ENCODE assay signal across 22 cellular contexts in genomic region chr5:121913397-121913796, GRCh38. TPM values are rescaled to one million over a fixed set of nuclear protein-coding genes. Genes with fewer than 3 reads are reported as not detected.
A peak's percentile ranks its signal among the peaks of the same experiment; 100 is the strongest.
DNase-seq lines count a peak whose midpoint lies in the region; ATAC-seq and TF ChIP-seq lines count a peak whose summit lies in the region.
"Had no signal": no experiment of that assay in that cellular context is flagged by ENCODE, and none has a peak within 500 bp of the region (broad histone marks: within the 10 kb centered on the region; RNA-seq: fewer than 3 reads in every experiment).

No MANE protein-coding gene starts in this region.

- no peaks in the 10 kb centered on the region for H3K79me2 ChIP-seq in OCI-LY7 (ENCODE audit: insufficient read depth, low read depth, low read length)

- no peak overlapping the region for H2AFZ ChIP-seq in OCI-LY7 (ENCODE audit: low read length)
- H2AFZ ChIP-seq: GM23338 had no signal

- DNase-seq in NCI-H146 (lab: John Stamatoyannopoulos, UW), result peak; percentile 12
- DNase-seq in NCI-H146 treated with DMSO at 0.1 percent for 48 hours (lab: John Stamatoyannopoulos, UW; ENCODE audit: unreplicated experiment), result no peak
- peak; percentile 23 to 81 for DNase-seq in NCI-H2081 (lab: John Stamatoyannopoulos, UW)
- no peak for DNase-seq in SK-N-MC (ENCODE audit: low read depth, low spot score)
- DNase-seq in OCI-LY7 (ENCODE audit: low spot score), result no peak
- no peak for DNase-seq in activated effector memory CD4-positive, alpha-beta T cell treated with Interleukin-2 at 50 U/mL for 16 hours
- no peak for DNase-seq in effector memory CD8-positive, alpha-beta T cell
- DNase-seq: 8988T; AML-193; C1 segment of cervical spinal cord; CD8-positive, alpha-beta T cell; KBM-7; NCI-H1105 treated with DMSO at 0.1 percent for 48 hours; NCI-H2029 treated with DMSO at 0.1 percent for 48 hours; NCI-H446 treated with DMSO at 0.1 percent for 48 hours; PC-9; RPMI8226; SHP77; SW 1271; T-helper 17 cell had no signal

- H3K27ac Mint-ChIP-seq in effector memory CD8-positive, alpha-beta T cell, result no peak overlapping the region
- H3K27ac Mint-ChIP-seq: CD8-positive, alpha-beta T cell; GM23338; T-helper 17 cell had no signal

- intact Hi-C loops in OCI-LY7 (cut with micrococcal nuclease; ENCODE audit: unreplicated experiment), result no loop called here

- no peak for ATAC-seq in effector memory CD8-positive, alpha-beta T cell (replicated peaks)
- ATAC-seq: CD8-positive, alpha-beta T cell; GM23338; T-helper 17 cell had no signal

- H3K9ac ChIP-seq in SK-N-MC (ENCODE audit: insufficient read length), result no peak overlapping the region

- H3K4me2 ChIP-seq in OCI-LY7 (ENCODE audit: low read length), result no peak overlapping the region
- H3K4me2 ChIP-seq: GM23338, PC-9 had no signal

- H3K4me1 ChIP-seq in OCI-LY7 (ENCODE audit: insufficient read depth, low read length, poor library complexity, severe bottlenecking), result no peaks in the 10 kb centered on the region
- H3K4me1 ChIP-seq: HAP-1 had no signal

- H3K36me3 Mint-ChIP-seq in effector memory CD8-positive, alpha-beta T cell (ENCODE audit: insufficient read depth), result no peaks in the 10 kb centered on the region
- H3K36me3 Mint-ChIP-seq: CD8-positive, alpha-beta T cell had no signal

- H3K36me3 ChIP-seq in SK-N-MC (ENCODE audit: insufficient read depth, low read length) (no peaks in the 10 kb centered on the region), OCI-LY7 (ENCODE audit: insufficient read depth, low read length) (no peaks in the 10 kb centered on the region)
- H3K36me3 ChIP-seq: HAP-1 had no signal

- no TSS peak for BruUV-seq in OCI-LY7 (replicated peaks; lab: Mats Ljungman, UMichigan)

- peaks cover 0 to 10% of the 10 kb centered on the region in 2 donors for H3K27me3 Mint-ChIP-seq in effector memory CD8-positive, alpha-beta T cell

- H3K27ac ChIP-seq in SK-N-MC (no peak overlapping the region), OCI-LY7 (ENCODE audit: low read depth, low read length, poor library complexity, severe bottlenecking) (no peak overlapping the region)
- H3K27ac ChIP-seq: PC-9 had no signal

- H3K4me3 ChIP-seq in SK-N-MC (peak overlapping the region; percentile 62), OCI-LY7 (ENCODE audit: low read depth, low read length, poor library complexity, severe bottlenecking) (no peak overlapping the region)
- H3K4me3 ChIP-seq: GM23338, HAP-1, PC-9 had no signal

- CTCF ChIA-PET in OCI-LY7 (lab: Charles Lee; ENCODE audit: unreplicated experiment), result no interaction called here

- H3K9me3 Mint-ChIP-seq in effector memory CD8-positive, alpha-beta T cell, result no peaks in the 10 kb centered on the region
- H3K9me3 Mint-ChIP-seq: CD8-positive, alpha-beta T cell; GM23338 had no signal

- H3K4me3 Mint-ChIP-seq in effector memory CD8-positive, alpha-beta T cell, result no peak overlapping the region
- H3K4me3 Mint-ChIP-seq: CD8-positive, alpha-beta T cell; GM23338; T-helper 17 cell had no signal

- no peak for TF ChIP-seq CTCF in OCI-LY7 (conservative IDR thresholded peaks at IDR 0.05; ENCODE audit: low read length)

- H3K4me1 Mint-ChIP-seq in effector memory CD8-positive, alpha-beta T cell (ENCODE audit: low read depth in 2 of 2), result no peaks in the 10 kb centered on the region
- H3K4me1 Mint-ChIP-seq: T-helper 17 cell had no signal

- POLR2A ChIA-PET in OCI-LY7 (lab: Charles Lee), result no interaction called here

- H3K9me3 ChIP-seq in SK-N-MC (ENCODE audit: low read depth, low read length) (no peaks in the 10 kb centered on the region), OCI-LY7 (ENCODE audit: low read length) (no peaks in the 10 kb centered on the region)
- H3K9me3 ChIP-seq: HAP-1 had no signal

- no peaks in the 10 kb centered on the region for H3K9me2 ChIP-seq in OCI-LY7 (ENCODE audit: insufficient read depth, low read length)

- H4K20me1 ChIP-seq in OCI-LY7 (ENCODE audit: insufficient read depth, low read length), result no peaks in the 10 kb centered on the region

RNA-seq across cellular contexts. Expression of gene SRFBP1, which starts 48.4 kb away (rescaled TPM):
- total RNA-seq in OCI-LY7 (2014; rRNA removed; shearing (Covaris generic)), result 10.6 and 12.9 TPM in 2 replicates
- total RNA-seq in OCI-LY7 (2022), result 11.9 and 12.9 TPM in 2 replicates

Comparison
In these comparisons a context has a peak if more than half of its experiments do, and no peak if none do; other contexts are left out.
1. DNase-seq: peak in NCI-H146 (single experiment) and NCI-H2081 (2 of 2); none in NCI-H146 treated with DMSO at 0.1 percent for 48 hours (single experiment), SK-N-MC (single experiment), OCI-LY7 (single experiment), activated effector memory CD4-positive, alpha-beta T cell treated with Interleukin-2 at 50 U/mL for 16 hours (single experiment) and effector memory CD8-positive, alpha-beta T cell (0 of 3).